ENCODE assay signal across 17 cellular contexts in genomic region chr17:13750783-13751484, GRCh38.
A peak's percentile ranks its signal among the peaks of the same experiment; 100 is the strongest.
DNase-seq lines count a peak whose midpoint lies in the region; ATAC-seq and TF ChIP-seq lines count a peak whose summit lies in the region.
"Had no signal": no experiment of that assay in that cellular context is flagged by ENCODE, and none has a peak within 500 bp of the region (broad histone marks: within the 10 kb centered on the region; RNA-seq: fewer than 3 reads in every experiment).

No MANE protein-coding gene starts in this region.

- H3K4ac ChIP-seq in trophoblast cell (ENCODE audit: low read depth, low read length) = no peak overlapping the region

- H2BK120ac ChIP-seq in trophoblast cell (ENCODE audit: insufficient read depth, low read length, poor library complexity) = peak overlapping the region; percentile 15

- H3K4me2 ChIP-seq in GM23338 (peak overlapping the region; percentile 59), trophoblast cell (ENCODE audit: low read length) (peak overlapping the region; percentile 13)

- no peak overlapping the region for H3K4me3 ChIP-seq in GM23338
- H3K4me3 ChIP-seq in fibroblast of villous mesenchyme (ENCODE audit: low read depth, low read length) = no peak overlapping the region
- no peak overlapping the region for H3K4me3 ChIP-seq in trophoblast cell (ENCODE audit: low read depth, low read length)
- H3K4me3 ChIP-seq: gastroesophageal sphincter, suprapubic skin had no signal

- H3K9ac ChIP-seq in trophoblast cell (ENCODE audit: low read length) = no peak overlapping the region

- H2AK5ac ChIP-seq in trophoblast cell (ENCODE audit: low read length) = no peak overlapping the region

- H2AFZ ChIP-seq in GM23338 = peak overlapping the region; percentile 11; the same call in 1 of the 2 replicates
- no peak overlapping the region for H2AFZ ChIP-seq in trophoblast cell (ENCODE audit: insufficient read depth, low read length, poor library complexity)

- H3K36me3 Mint-ChIP-seq in GM23338 (ENCODE audit: low read depth) = peaks cover 5% of the 10 kb centered on the region

- 0 out of 3 replicates have a peak, but pooled peaks cover 4% of the 10 kb centered on the region for H3K9me3 Mint-ChIP-seq in GM23338

- H3K9me2 ChIP-seq in GM23338 (ENCODE audit: insufficient read depth) = 0 out of 2 replicates have a peak, but pooled peaks cover 3% of the 10 kb centered on the region

- peak overlapping the region; percentile 17 for H3K18ac ChIP-seq in trophoblast cell (ENCODE audit: low read length)

- H3K79me2 ChIP-seq in GM23338 (replicated peaks; ENCODE audit: insufficient read depth) = no peaks in the 10 kb centered on the region
- H3K79me2 ChIP-seq in trophoblast cell (ENCODE audit: control insufficient read depth, insufficient read depth, low read length, poor library complexity) = no peaks in the 10 kb centered on the region

- no peak overlapping the region for H2BK12ac ChIP-seq in trophoblast cell (ENCODE audit: low read length)

- H2BK5ac ChIP-seq in trophoblast cell (ENCODE audit: low read depth, low read length, poor library complexity) = peak overlapping the region; percentile 78

- no peaks in the 10 kb centered on the region for H3F3A ChIP-seq in GM23338 (replicated peaks; ENCODE audit: low read depth)

- H3K9me3 ChIP-seq in trophoblast cell (ENCODE audit: insufficient read depth, low read depth, low read length) = no peaks in the 10 kb centered on the region
- H3K9me3 ChIP-seq: gastroesophageal sphincter, suprapubic skin had no signal

- no peak overlapping the region for H4K12ac ChIP-seq in trophoblast cell (ENCODE audit: low read depth, low read length)

- WGBS in trophoblast cell (ENCODE audit: extremely low coverage, insufficient coverage, insufficient read length) = no CpG with 5 or more reads among the region's 8 CpGs

- H3K14ac ChIP-seq in trophoblast cell (ENCODE audit: low read length) = no peak overlapping the region

- H3K36me3 ChIP-seq in GM23338 (ENCODE audit: insufficient read depth) = no peaks in the 10 kb centered on the region
- no peaks in the 10 kb centered on the region for H3K36me3 ChIP-seq in trophoblast cell (ENCODE audit: control insufficient read depth in 1 of 2, insufficient read depth in 2 of 2, low read length in 2 of 2)
- H3K36me3 ChIP-seq: brain microvascular endothelial cell, gastroesophageal sphincter, suprapubic skin had no signal

- ATAC-seq in GM23338 (peak; percentile 92), GM18520 (IDR thresholded peaks at IDR 0.05; ENCODE audit: unreplicated experiment) (no peak)
- ATAC-seq: gastroesophageal sphincter had no signal

- peak overlapping the region; percentile 76; the same call in 1 of the 2 replicates for H3K27ac ChIP-seq in GM23338 (ENCODE audit: low read depth)
- H3K27ac ChIP-seq in trophoblast cell (ENCODE audit: low read depth, low read length) = peak overlapping the region; percentile 94
- H3K27ac ChIP-seq: brain microvascular endothelial cell, C4-2B, gastroesophageal sphincter, suprapubic skin had no signal

- no peak overlapping the region; the same call in 2 of the 3 replicates for H3K4me3 Mint-ChIP-seq in GM23338

- no peak overlapping the region for H4K8ac ChIP-seq in trophoblast cell (ENCODE audit: low read depth, low read length)

- peaks cover 5% of the 10 kb centered on the region for H3K27me3 Mint-ChIP-seq in GM23338 (ENCODE audit: insufficient read depth, low read depth, poor library complexity)

- no peak overlapping the region for H3K23ac ChIP-seq in trophoblast cell (ENCODE audit: low read length)

- H4K20me1 ChIP-seq in GM23338 (replicated peaks; ENCODE audit: insufficient read depth) = no peaks in the 10 kb centered on the region

- H3K79me1 ChIP-seq in trophoblast cell (ENCODE audit: low read length) = peaks cover 19% of the 10 kb centered on the region

- peak overlapping the region; percentile 87 for H3K27ac Mint-ChIP-seq in GM23338
- H3K27ac Mint-ChIP-seq: progenitor cell of endocrine pancreas had no signal

- peaks cover 39% of the 10 kb centered on the region for H3K4me1 ChIP-seq in GM23338 (ENCODE audit: insufficient read depth)
- H3K4me1 ChIP-seq in trophoblast cell (ENCODE audit: control insufficient read depth in 1 of 2, insufficient read depth in 2 of 2, low read length in 2 of 2) = peaks cover 17 to 29% of the 10 kb centered on the region in 2 experiments
- H3K4me1 ChIP-seq: gastroesophageal sphincter, suprapubic skin had no signal

- no peak for TF ChIP-seq CTCF in GM23338 (conservative IDR thresholded peaks at IDR 0.05; ENCODE audit: low read depth in 2 of 2)
- TF ChIP-seq CTCF in fibroblast of villous mesenchyme (IDR thresholded peaks at IDR 0.05; ENCODE audit: insufficient read depth, low read depth, low read length) = no peak

- no peak overlapping the region for H4K91ac ChIP-seq in trophoblast cell (ENCODE audit: low read depth, low read length)

- H3K27me3 ChIP-seq in GM23338 (ENCODE audit: insufficient read depth) (no peaks in the 10 kb centered on the region), trophoblast cell (ENCODE audit: insufficient read depth, low read length) (no peaks in the 10 kb centered on the region)
- H3K27me3 ChIP-seq: brain microvascular endothelial cell, gastroesophageal sphincter, suprapubic skin had no signal

- DNase-seq in GM23338 (ENCODE audit: low spot score) = peak; percentile 71
- DNase-seq in RPMI7951 (ENCODE audit: low read depth) = peak; percentile 64
- DNase-seq in fibroblast of villous mesenchyme (ENCODE audit: low read depth) = peak; percentile 68
- DNase-seq in trophoblast cell = no peak
- no peak for DNase-seq in ecto neural progenitor cell (ENCODE audit: low spot score)
- no peak for DNase-seq in NCI-H2171 (lab: John Stamatoyannopoulos, UW)
- DNase-seq: activated CD8-positive, alpha-beta memory T cell treated with anti-CD3 and anti-CD28 coated beads, Interleukin-2, amount 50 U/mL, for 48 hours; activated naive CD4-positive, alpha-beta T cell treated with anti-CD3 and anti-CD28 coated beads, Interleukin-2, amount 50 U/mL, for 16 hours; brain microvascular endothelial cell; effector memory CD4-positive, alpha-beta T cell; kidney; NCI-H1105 had no signal

- peaks cover 41% of the 10 kb centered on the region for H3K4me1 Mint-ChIP-seq in GM23338

TF ChIP-seq in GM23338, 12 proteins besides CTCF, POLR2A, EP300 and RAD21 (continues in another document):
- TF ChIP-seq STAT1 (IDR thresholded peaks at IDR 0.05; ENCODE audit: unreplicated experiment) (no peak), JUNB (IDR thresholded peaks at IDR 0.05; ENCODE audit: unreplicated experiment) (no peak), EZH2 (IDR thresholded peaks at IDR 0.05; ENCODE audit: low read depth, unreplicated experiment) (no peak), CREB1 (CRISPR knock-in tag; IDR thresholded peaks at IDR 0.05; ENCODE audit: low read depth) (no peak), ZNF331 (CRISPR knock-in tag; IDR thresholded peaks at IDR 0.05; ENCODE audit: low read depth) (no peak), REST (IDR thresholded peaks at IDR 0.05; ENCODE audit: unreplicated experiment) (no peak), POLR2AphosphoS5 (IDR thresholded peaks at IDR 0.05; ENCODE audit: low read depth) (no peak), EZH2phosphoT487 (IDR thresholded peaks at IDR 0.05; ENCODE audit: unreplicated experiment) (no peak)

Comparison
In these comparisons a context has a peak if more than half of its experiments do, and no peak if none do; other contexts are left out.
1. DNase-seq: peak in GM23338 (single experiment), RPMI7951 (single experiment) and fibroblast of villous mesenchyme (single experiment); none in trophoblast cell (0 of 2), ecto neural progenitor cell (single experiment) and NCI-H2171 (single experiment).